ENCODE assay signal across 23 cellular contexts in the genomic region with DNA sequence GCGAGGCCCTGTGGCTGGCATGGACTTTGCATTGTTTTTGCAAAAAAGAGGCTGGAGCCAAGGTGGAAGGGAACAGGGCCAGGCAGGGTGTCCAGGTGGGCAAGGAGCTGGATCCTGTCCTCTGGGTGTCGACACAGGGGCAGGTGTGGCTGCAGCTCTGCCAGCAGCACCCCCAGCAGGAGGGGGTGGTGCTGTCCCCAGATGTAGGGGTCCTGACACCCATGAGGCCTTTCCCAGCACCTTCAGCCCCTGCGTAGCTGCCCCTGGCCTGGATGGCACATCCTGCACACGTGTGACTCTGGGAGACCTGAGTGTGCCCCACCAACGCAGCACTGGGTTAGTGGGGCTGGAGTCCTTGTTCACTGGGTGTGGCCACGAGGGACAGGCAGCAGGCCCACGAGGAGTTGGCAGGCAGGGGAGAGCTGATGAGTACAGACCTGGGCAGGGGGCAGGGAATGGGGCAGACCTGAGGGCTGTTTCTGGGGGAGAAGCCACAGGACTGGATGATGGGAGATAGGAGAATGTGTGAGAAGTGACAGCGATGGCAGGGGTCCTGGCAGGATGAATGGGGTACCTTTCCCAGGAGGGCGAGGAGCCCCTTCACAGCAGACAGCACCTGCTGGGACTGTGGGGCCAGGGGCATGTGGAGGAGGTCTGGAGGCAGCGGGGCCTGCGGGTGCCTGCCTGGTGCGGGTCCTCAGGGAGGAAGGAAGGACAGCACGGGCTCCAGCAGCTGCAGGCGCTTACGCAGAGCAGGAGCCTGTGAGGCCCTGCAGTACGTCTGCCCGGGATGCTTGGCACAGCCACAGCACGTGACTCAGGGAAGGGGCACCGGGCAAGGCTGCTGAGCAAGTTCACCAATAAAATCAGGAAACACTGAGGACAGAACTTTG. TPM values are rescaled to one million over a fixed set of nuclear protein-coding genes. Genes with fewer than 3 reads are reported as not detected.
DNase-seq lines count a peak whose midpoint lies in the region; ATAC-seq and TF ChIP-seq lines count a peak whose summit lies in the region.
"Had no signal": no experiment of that assay in that cellular context is flagged by ENCODE, and none has a peak within 500 bp of the region (broad histone marks: within the 10 kb centered on the region; RNA-seq: fewer than 3 reads in every experiment).

No MANE protein-coding gene starts in this region.

- no peak for TF ChIP-seq RAD21 in SK-N-SH (IDR thresholded peaks at IDR 0.05; ENCODE audit: low read length)

- H3K27ac ChIP-seq in SK-N-SH (ENCODE audit: low read depth in 2 of 2, low read length in 1 of 2) (no peak overlapping the region), foreskin keratinocyte (no peak overlapping the region)
- H3K27ac ChIP-seq: body of pancreas, colonic mucosa, lower lobe of right lung, SJCRH30 had no signal

- no peak overlapping the region for H2AFZ ChIP-seq in SK-N-SH (ENCODE audit: low read depth)

- CTCF ChIA-PET in SK-N-SH (lab: Yijun Ruan, JAX), result interaction anchor here (1.2 to 2.5 kb wide), 4 partner anchors 10 to 103 kb away, joined by 3 to 11 read pairs (median 8); no protein-coding TSS in a partner anchor

- TF ChIP-seq CTCF in SK-N-SH (IDR thresholded peaks at IDR 0.05) (no peak), foreskin keratinocyte (conservative IDR thresholded peaks at IDR 0.05) (no peak), GM10266 (IDR thresholded peaks at IDR 0.05; ENCODE audit: control insufficient read depth, insufficient read depth, low read depth, missing control alignments) (no peak)

- H4K20me1 ChIP-seq in SK-N-SH (ENCODE audit: insufficient read depth), result no peaks in the 10 kb centered on the region

- no peak for TF ChIP-seq EP300 in SK-N-SH (IDR thresholded peaks at IDR 0.05; ENCODE audit: borderline replicate concordance in 1 of 2, low read depth in 1 of 2, low read length in 1 of 2)

- no peak overlapping the region for H3K4me2 ChIP-seq in SK-N-SH

- POLR2A ChIA-PET in SK-N-SH (lab: Yijun Ruan, JAX), result no interaction called here

- DNase-seq in DMS53 (lab: John Stamatoyannopoulos, UW), result peak; percentile 52
- DNase-seq in DMS53 treated with DMSO at 0.1 percent for 48 hours (lab: John Stamatoyannopoulos, UW; ENCODE audit: unreplicated experiment), result no peak
- DNase-seq in SK-N-SH, result peak; percentile 65
- DNase-seq in foreskin keratinocyte, result no peak
- peak; percentile 2 for DNase-seq in stromal cell of bone marrow (ENCODE audit: low read depth)
- no peak for DNase-seq in RKO (ENCODE audit: low spot score)
- no peak for DNase-seq in activated CD8-positive, alpha-beta memory T cell treated with anti-CD3 and anti-CD28 coated beads, Interleukin-2, amount 50 U/mL, for 48 hours
- no peak for DNase-seq in GM10266 (ENCODE audit: extremely low spot score)
- DNase-seq: 8988T; activated CD4-positive, alpha-beta T cell treated with anti-CD3 and anti-CD28 coated beads for 4 hours; activated naive CD4-positive, alpha-beta T cell treated with anti-CD3 and anti-CD28 coated beads, Interleukin-2, amount 50 U/mL, for 16 hours; colonic mucosa; DND-41; immature natural killer cell; lower lobe of right lung; naive B cell; NCI-H1417 treated with DMSO at 0.1 percent for 48 hours; NCI-H226; SJCRH30; stimulated activated naive B cell treated with anti-CD40 and anti-IgM and Interleukin-4, amounts not matched to agents 10 μg/mL and 1 μg/mL and 100 μg/mL, for 72 hours had no signal

- H3K36me3 ChIP-seq in SK-N-SH (replicated peaks in 1 of 2; ENCODE audit: control insufficient read depth in 1 of 2, insufficient read depth in 2 of 2, low read length in 1 of 2), result no peaks in the 10 kb centered on the region
- H3K36me3 ChIP-seq: colonic mucosa, HAP-1, lower lobe of right lung, SJCRH30 had no signal

- no peak overlapping the region for H3K4me3 ChIP-seq in SK-N-SH (ENCODE audit: low read depth in 2 of 2, low read length in 1 of 2)
- H3K4me3 ChIP-seq: body of pancreas, colonic mucosa, HAP-1, lower lobe of right lung, SJCRH30 had no signal

- H3K4me1 ChIP-seq in SK-N-SH (ENCODE audit: control insufficient read depth in 1 of 2, insufficient read depth in 2 of 2, low read depth in 1 of 2, low read length in 1 of 2) (peaks cover 0 to 19% of the 10 kb centered on the region in 2 experiments; a peak in 1 of 4 replicates), foreskin keratinocyte (no peaks in the 10 kb centered on the region)
- H3K4me1 ChIP-seq: colonic mucosa, SJCRH30 had no signal

- no peaks in the 10 kb centered on the region for H3F3A ChIP-seq in SK-N-SH (replicated peaks; ENCODE audit: insufficient read depth)

- 21% methylated on average over 13 of the region's 19 CpGs for WGBS in SK-N-SH (ENCODE audit: low lambda C conversion rate)

- no peaks in the 10 kb centered on the region for H3K9me2 ChIP-seq in SK-N-SH

- no peak overlapping the region for H3K9ac ChIP-seq in SK-N-SH

- no peaks in the 10 kb centered on the region for H3K79me2 ChIP-seq in SK-N-SH (ENCODE audit: insufficient read depth)

- H3K9me3 ChIP-seq in SK-N-SH, result no peaks in the 10 kb centered on the region
- H3K9me3 ChIP-seq: body of pancreas, colonic mucosa, HAP-1, SJCRH30 had no signal

- peak; percentile 14 for ATAC-seq in foreskin keratinocyte
- ATAC-seq: body of pancreas; lower lobe of right lung; stimulated activated naive B cell treated with anti-CD40 and anti-IgM and Interleukin-4, amounts not matched to agents 10 μg/mL and 1 μg/mL and 100 μg/mL, for 72 hours had no signal

- H3K27me3 ChIP-seq in SK-N-SH (ENCODE audit: insufficient read depth), result no peaks in the 10 kb centered on the region; the same call in 1 of the 2 replicates
- peaks cover 18% of the 10 kb centered on the region for H3K27me3 ChIP-seq in foreskin keratinocyte

TF ChIP-seq in SK-N-SH, 30 proteins besides CTCF, POLR2A, EP300 and RAD21:
- no peak for TF ChIP-seq FOXM1 (IDR thresholded peaks at IDR 0.05; ENCODE audit: low read depth)
- TF ChIP-seq MEF2A (IDR thresholded peaks at IDR 0.05; ENCODE audit: borderline replicate concordance, low read depth), result no peak
- TF ChIP-seq TAF1 (IDR thresholded peaks at IDR 0.05; ENCODE audit: borderline replicate concordance, low read depth, low read length), result no peak
- no peak for TF ChIP-seq FOXJ3 (CRISPR knock-in tag; IDR thresholded peaks at IDR 0.05)
- TF ChIP-seq MXI1 (IDR thresholded peaks at IDR 0.05; ENCODE audit: low read depth, low read length), result no peak
- no peak for TF ChIP-seq FOSL2 (IDR thresholded peaks at IDR 0.05; ENCODE audit: borderline replicate concordance, low read depth)
- no peak for TF ChIP-seq TCF12 (IDR thresholded peaks at IDR 0.05)
- TF ChIP-seq MAX (IDR thresholded peaks at IDR 0.05; ENCODE audit: low read depth), result no peak
- no peak for TF ChIP-seq CHD2 (IDR thresholded peaks at IDR 0.05; ENCODE audit: low read length, partially characterized antibody)
- no peak for TF ChIP-seq POLR2AphosphoS5 (IDR thresholded peaks at IDR 0.05; ENCODE audit: low read depth, low read length)
- TF ChIP-seq GATA2 (CRISPR knock-in tag; IDR thresholded peaks at IDR 0.05), result no peak
- peak; percentile 32; the same call in 1 of the 2 replicates for TF ChIP-seq USF2 (IDR thresholded peaks at IDR 0.05; ENCODE audit: borderline replicate concordance, low read depth, low read length)
- TF ChIP-seq USF1 (IDR thresholded peaks at IDR 0.05; ENCODE audit: borderline replicate concordance, low read depth), result peak; percentile 64; the same call in 1 of the 2 replicates

RNA-seq across cellular contexts. Expression of gene RASGEF1C, which starts 3.6 kb away (rescaled TPM):
- polyA plus RNA-seq in SK-N-SH (2012; rRNA removed) (not detected in 2 replicates), foreskin keratinocyte (not detected in 2 replicates)
- polyA plus RNA-seq in SK-N-SH (2012; cell fraction: cytosol; rRNA removed), result not detected in 2 replicates
- not detected in 2 replicates for polyA plus RNA-seq in SK-N-SH (2012; cell fraction: nucleus; rRNA removed)
- total RNA-seq in foreskin keratinocyte, result not detected in 2 replicates
- total RNA-seq: body of pancreas, lower lobe of right lung, pulmonary artery endothelial cell, SJCRH30 had no signal
- polyA plus RNA-seq: immature natural killer cell had no signal

Comparison
In these comparisons a context has a peak if more than half of its experiments do, and no peak if none do; other contexts are left out.
1. DNase-seq: peak in DMS53 (single experiment), SK-N-SH (single experiment) and stromal cell of bone marrow (single experiment); none in DMS53 treated with DMSO at 0.1 percent for 48 hours (single experiment), foreskin keratinocyte (0 of 2), RKO (single experiment), activated CD8-positive, alpha-beta memory T cell treated with anti-CD3 and anti-CD28 coated beads, Interleukin-2, amount 50 U/mL, for 48 hours (single experiment) and GM10266 (single experiment).